In genomic region chr3:122247087-122247824, GRCh38 we compare ENCODE assay signal across 13 cellular contexts.
DNase-seq lines count a peak whose midpoint lies in the region; ATAC-seq, FAIRE-seq and TF ChIP-seq lines count a peak whose summit lies in the region.
"Had no signal": no experiment of that assay in that cellular context is flagged by ENCODE, and none has a peak within 500 bp of the region (broad histone marks: within the 10 kb centered on the region; RNA-seq: fewer than 3 reads in every experiment).

No MANE protein-coding gene starts in this region.

- H3K27me3 Mint-ChIP-seq in naive thymus-derived CD4-positive, alpha-beta T cell = peaks cover 10 to 32% (median 11%) of the 10 kb centered on the region in 5 donors
- H3K27me3 Mint-ChIP-seq in type B pancreatic cell = peaks cover 19% of the 10 kb centered on the region

- H3K9me3 ChIP-seq in K562 (replicated peaks; ENCODE audit: control insufficient read depth, insufficient read depth, low read depth, low read length) = no peaks in the 10 kb centered on the region
- no peaks in the 10 kb centered on the region for H3K9me3 ChIP-seq in naive thymus-derived CD4-positive, alpha-beta T cell (ENCODE audit: control insufficient read depth in 2 of 3, low read length in 3 of 3)

- 6% methylated on average over 8 of the region's 8 CpGs for WGBS in K562 (ENCODE audit: insufficient coverage, low coverage, missing lambda C conversion rate)

- TF ChIP-seq EP300 in K562 (IDR thresholded peaks at IDR 0.05; ENCODE audit: low read length) = no peak

- peaks cover 2 to 8% of the 10 kb centered on the region in 2 experiments; a peak in 3 of 5 replicates for H3K27me3 ChIP-seq in K562 (ENCODE audit: control insufficient read depth in 2 of 2, insufficient read depth in 2 of 2, low read length in 2 of 2)
- no peaks in the 10 kb centered on the region for H3K27me3 ChIP-seq in naive thymus-derived CD4-positive, alpha-beta T cell (ENCODE audit: control insufficient read depth in 2 of 2, insufficient read depth in 2 of 2, low read length in 2 of 2)

- in situ Hi-C loops in K562 (cut with MboI) = no loop called here

- POLR2A ChIA-PET in K562 (lab: Yijun Ruan, JAX) = interaction anchor here (0.6 kb wide), 2 partner anchors 31 to 425 kb away, joined by 3 read pairs; no protein-coding TSS in a partner anchor
- POLR2A ChIA-PET in naive thymus-derived CD4-positive, alpha-beta T cell (lab: Charles Lee) = no interaction called here

- H3K27ac Mint-ChIP-seq in naive thymus-derived CD4-positive, alpha-beta T cell = peak overlapping the region in 1 of 9 donors; percentile 16
- H3K27ac Mint-ChIP-seq in type B pancreatic cell = no peak overlapping the region
- H3K27ac Mint-ChIP-seq: activated CD4-positive, alpha-beta T cell treated with anti-CD3 and anti-CD28 coated beads, Interleukin-2, amount 10 ng/mL, durations not matched to agents 7 days and 5 days had no signal

- H3K4me1 ChIP-seq in K562 (replicated peaks in 1 of 2; ENCODE audit: control insufficient read depth in 2 of 2, insufficient read depth in 2 of 2, low read length in 2 of 2) = no peaks in the 10 kb centered on the region
- no peaks in the 10 kb centered on the region for H3K4me1 ChIP-seq in naive thymus-derived CD4-positive, alpha-beta T cell (ENCODE audit: control insufficient read depth in 2 of 2, insufficient read depth in 2 of 2, low read length in 2 of 2)

- no peak for TF ChIP-seq POLR2A in K562 (conservative IDR thresholded peaks at IDR 0.05)

- no peak overlapping the region for H2AFZ ChIP-seq in K562 (ENCODE audit: low read depth, low read length)

- DNase-seq in CD1c-positive myeloid dendritic cell (ENCODE audit: extremely low spot score) (peak; percentile 35), K562 (ENCODE audit: extremely low read depth in 1 of 4, low spot score in 3 of 4) (no peak), EL (no peak), type B pancreatic cell (ENCODE audit: extremely low spot score, unreplicated experiment) (no peak), ecto neural progenitor cell (ENCODE audit: low spot score) (no peak), nucleus accumbens (lab: John Stamatoyannopoulos, UW) (no peak)
- DNase-seq in naive thymus-derived CD4-positive, alpha-beta T cell = no peak
- DNase-seq: activated CD4-positive, alpha-beta T cell treated with anti-CD3 and anti-CD28 coated beads, Interleukin-2, amount 10 ng/mL, durations not matched to agents 7 days and 5 days; central memory CD4-positive, alpha-beta T cell; MM.1S had no signal

- no peak overlapping the region for H3K9ac ChIP-seq in K562 (ENCODE audit: insufficient read depth in 1 of 2, low read depth in 2 of 2, low read length in 2 of 2)

- CTCF ChIA-PET in K562 (lab: Yijun Ruan, JAX; ENCODE audit: low intra/inter-chr PET ratio) = no interaction called here
- CTCF ChIA-PET in naive thymus-derived CD4-positive, alpha-beta T cell (lab: Charles Lee) = no interaction called here

- no peaks in the 10 kb centered on the region for H3K79me2 ChIP-seq in K562 (ENCODE audit: control insufficient read depth, insufficient read depth, low read length)

- no peak for FAIRE-seq in K562 (lab: Jason Lieb, UNC)

- intact Hi-C loops in K562 (cut with micrococcal nuclease) = no loop called here
- intact Hi-C loops in naive thymus-derived CD4-positive, alpha-beta T cell (cut with micrococcal nuclease) = no loop called here

- H4K20me1 ChIP-seq in K562 (replicated peaks; ENCODE audit: control insufficient read depth, insufficient read depth, low read length) = no peaks in the 10 kb centered on the region

- no TSS peak for BruUV-seq in K562 (replicated peaks; lab: Mats Ljungman, UMichigan)

- no peak overlapping the region for H3K4me2 ChIP-seq in K562 (ENCODE audit: insufficient read depth, low read length)

- no peak overlapping the region for H3K27ac ChIP-seq in K562 (ENCODE audit: extremely low read depth, low read depth, low read length)
- no peak overlapping the region for H3K27ac ChIP-seq in naive thymus-derived CD4-positive, alpha-beta T cell (ENCODE audit: low read depth, low read length)
- H3K27ac ChIP-seq: SK-N-MC had no signal

- H3K4me3 Mint-ChIP-seq in naive thymus-derived CD4-positive, alpha-beta T cell = peak overlapping the region in 2 of 10 donors; percentile 8 to 26
- no peak overlapping the region for H3K4me3 Mint-ChIP-seq in type B pancreatic cell

- H3K36me3 ChIP-seq in K562 (ENCODE audit: control insufficient read depth, insufficient read depth, low read length) = no peaks in the 10 kb centered on the region
- H3K36me3 ChIP-seq in naive thymus-derived CD4-positive, alpha-beta T cell (ENCODE audit: control insufficient read depth in 2 of 3, insufficient read depth in 3 of 3, low read length in 3 of 3) = no peaks in the 10 kb centered on the region

- TF ChIP-seq RAD21 in K562 (CRISPR knock-in tag; conservative IDR thresholded peaks at IDR 0.05 in 1 of 2, IDR thresholded peaks at IDR 0.05 in 1 of 2) = no peak

- H3K4me3 ChIP-seq in K562 = no peak overlapping the region
- no peak overlapping the region for H3K4me3 ChIP-seq in naive thymus-derived CD4-positive, alpha-beta T cell (ENCODE audit: low read length)
- H3K4me3 ChIP-seq: SK-N-MC had no signal

- ATAC-seq in HG03354 (IDR thresholded peaks at IDR 0.05; ENCODE audit: poor library complexity, severe bottlenecking, unreplicated experiment) = peak; percentile 32
- ATAC-seq in K562 = no peak
- peak; percentile 70 for ATAC-seq in naive thymus-derived CD4-positive, alpha-beta T cell
- ATAC-seq: HCT116 had no signal

- no peaks in the 10 kb centered on the region for H3K9me1 ChIP-seq in K562 (ENCODE audit: control insufficient read depth, insufficient read depth, low read length)

- peaks cover 0 to 1% (median 0%) of the 10 kb centered on the region in 11 donors for H3K9me3 Mint-ChIP-seq in naive thymus-derived CD4-positive, alpha-beta T cell
- no peaks in the 10 kb centered on the region for H3K9me3 Mint-ChIP-seq in type B pancreatic cell
- H3K9me3 Mint-ChIP-seq: activated CD4-positive, alpha-beta T cell treated with anti-CD3 and anti-CD28 coated beads, Interleukin-2, amount 10 ng/mL, durations not matched to agents 7 days and 5 days had no signal

- no peaks in the 10 kb centered on the region for H3K36me3 Mint-ChIP-seq in naive thymus-derived CD4-positive, alpha-beta T cell
- H3K36me3 Mint-ChIP-seq in type B pancreatic cell = no peaks in the 10 kb centered on the region

- TF ChIP-seq CTCF in K562 (IDR thresholded peaks at IDR 0.05 in 2 of 3, conservative IDR thresholded peaks at IDR 0.05 in 1 of 3; ENCODE audit: insufficient read depth in 2 of 3, low read depth in 1 of 3, low read length in 3 of 3) (no peak), type B pancreatic cell (conservative IDR thresholded peaks at IDR 0.05) (no peak)

- peaks cover 0 to 25% (median 10%) of the 10 kb centered on the region in 7 donors for H3K4me1 Mint-ChIP-seq in naive thymus-derived CD4-positive, alpha-beta T cell
- no peaks in the 10 kb centered on the region for H3K4me1 Mint-ChIP-seq in type B pancreatic cell (ENCODE audit: unreplicated experiment)

TF ChIP-seq in K562, 482 proteins besides CTCF, POLR2A, EP300 and RAD21:
- peak; percentile 88 for TF ChIP-seq ZNF239 (CRISPR knock-in tag; IDR thresholded peaks at IDR 0.05)
- no peak for TF ChIP-seq FOXK2 (conservative IDR thresholded peaks at IDR 0.05 in 1 of 2, IDR thresholded peaks at IDR 0.05 in 1 of 2; ENCODE audit: low read depth in 2 of 2)
